8 cellular contexts compared by ENCODE assay signal in genomic region chr15:70101459-70102113, GRCh38. TPM values are rescaled to one million over a fixed set of nuclear protein-coding genes. Genes with fewer than 3 reads are reported as not detected.
DNase-seq lines count a peak whose midpoint lies in the region; ATAC-seq, FAIRE-seq and TF ChIP-seq lines count a peak whose summit lies in the region.

No MANE protein-coding gene starts in this region.

- no peaks in the 10 kb centered on the region for H3K9me3 ChIP-seq in pancreas

- H3K27ac ChIP-seq in pancreas = peak overlapping the region in 3 of 4 donors; percentile 22 to 66 (median 59)

- no peaks in the 10 kb centered on the region for H3K36me3 ChIP-seq in pancreas

- WGBS in pancreas, 2 donors = 2% methylated on average over 12 of the region's 12 CpGs

- no peaks in the 10 kb centered on the region for H3K27me3 ChIP-seq in pancreas

- TF ChIP-seq CTCF in fibroblast of pulmonary artery (IDR thresholded peaks at IDR 0.05; ENCODE audit: low read length, missing control alignments) (no peak), pancreas (IDR thresholded peaks at IDR 0.05) (no peak)

- ATAC-seq in pancreas = peak; percentile 10 to 28 (median 15)
- ATAC-seq in GM19035 (IDR thresholded peaks at IDR 0.05; ENCODE audit: unreplicated experiment) = no peak
- ATAC-seq in HG02642 (IDR thresholded peaks at IDR 0.05; ENCODE audit: poor library complexity, unreplicated experiment) = no peak
- no peak for ATAC-seq in esophagus mucosa

- peak overlapping the region; percentile 24 for H3K4me3 ChIP-seq in fibroblast of pulmonary artery (replicated peaks; ENCODE audit: low read depth, low read length)
- no peak overlapping the region for H3K4me3 ChIP-seq in pancreas

- peaks cover 13 to 33% (median 13%) of the 10 kb centered on the region in 3 donors for H3K4me1 ChIP-seq in pancreas

- FAIRE-seq in pancreas (lab: Jason Lieb, UNC) = peak; percentile 60

- DNase-seq in DMS79 (lab: John Stamatoyannopoulos, UW) (peak; percentile 71), NCI-H1092 (lab: John Stamatoyannopoulos, UW) (peak; percentile 67), SIG-M5 (lab: John Stamatoyannopoulos, UW) (peak; percentile 13), fibroblast of pulmonary artery (ENCODE audit: low read depth) (peak; percentile 98), pancreas (peak in 4 of 6 donors; percentile 74 to 86 (median 80))

- intact Hi-C loops in pancreas (cut with DNase I) = no loop called here

RNA-seq across cellular contexts. Expression of gene TLE3, which starts 3.9 kb away (rescaled TPM):
- total RNA-seq in pancreas (10 to 100 TPM; 13.9 to 37.2 (median 21.7) TPM), esophagus mucosa (46.3 TPM)
- polyA plus RNA-seq in pancreas = 10 to 100 TPM; 12.5 to 13.0 TPM

Comparison
In these comparisons a context has a peak if more than half of its experiments do, and no peak if none do; other contexts are left out.
1. DNase-seq: peak in every context shown above with its lines; median percentile 98 in fibroblast of pulmonary artery; 80 in pancreas; 71 in DMS79; 67 in NCI-H1092; 13 in SIG-M5.
2. ATAC-seq: peak in pancreas (4 of 4); none in GM19035 (single experiment), HG02642 (single experiment) and esophagus mucosa (single experiment).